1 cellular context compared by ENCODE assay signal in the genomic region with DNA sequence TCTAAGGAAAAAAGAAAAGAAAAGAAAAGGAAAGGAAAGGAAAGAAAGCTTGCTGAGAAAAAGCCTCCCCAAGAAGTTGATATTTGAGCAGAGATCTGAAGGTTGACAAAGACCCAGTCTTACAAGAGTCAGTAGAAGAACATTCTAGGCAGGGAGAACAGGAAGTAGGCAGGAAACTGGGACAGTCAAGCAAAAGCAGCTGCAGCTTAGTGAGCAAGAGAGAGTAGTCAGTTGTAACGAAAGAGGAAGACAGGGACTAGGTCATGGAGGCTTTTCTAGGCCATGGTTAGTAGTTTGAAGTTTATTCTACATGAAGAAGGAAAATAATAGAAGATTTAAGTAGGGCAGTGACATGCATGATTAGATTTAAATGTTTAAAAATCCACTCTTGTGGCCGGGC.
TF ChIP-seq lines count a peak whose summit lies in the region.

No MANE protein-coding gene starts in this region.

TF ChIP-seq in WTC11, 78 proteins besides CTCF, POLR2A, EP300 and RAD21 (continued from another document):
- TF ChIP-seq CDX4 (CRISPR knock-in tag; IDR thresholded peaks at IDR 0.05; ENCODE audit: borderline replicate concordance) (no peak), GABPB1 (CRISPR knock-in tag; IDR thresholded peaks at IDR 0.05) (no peak), JUN (CRISPR knock-in tag; IDR thresholded peaks at IDR 0.05) (no peak), ATF1 (CRISPR knock-in tag; IDR thresholded peaks at IDR 0.05) (no peak), USF1 (CRISPR knock-in tag; IDR thresholded peaks at IDR 0.05) (no peak), ZNF671 (CRISPR knock-in tag; IDR thresholded peaks at IDR 0.05) (no peak), SMAD3 (CRISPR knock-in tag; IDR thresholded peaks at IDR 0.05; ENCODE audit: borderline replicate concordance) (no peak), ESRRA (CRISPR knock-in tag; IDR thresholded peaks at IDR 0.05; ENCODE audit: borderline replicate concordance) (no peak), GTF2I (CRISPR knock-in tag; conservative IDR thresholded peaks at IDR 0.05) (no peak), CBFB (CRISPR knock-in tag; IDR thresholded peaks at IDR 0.05; ENCODE audit: low read depth) (no peak)
- TF ChIP-seq, protein P1, sequence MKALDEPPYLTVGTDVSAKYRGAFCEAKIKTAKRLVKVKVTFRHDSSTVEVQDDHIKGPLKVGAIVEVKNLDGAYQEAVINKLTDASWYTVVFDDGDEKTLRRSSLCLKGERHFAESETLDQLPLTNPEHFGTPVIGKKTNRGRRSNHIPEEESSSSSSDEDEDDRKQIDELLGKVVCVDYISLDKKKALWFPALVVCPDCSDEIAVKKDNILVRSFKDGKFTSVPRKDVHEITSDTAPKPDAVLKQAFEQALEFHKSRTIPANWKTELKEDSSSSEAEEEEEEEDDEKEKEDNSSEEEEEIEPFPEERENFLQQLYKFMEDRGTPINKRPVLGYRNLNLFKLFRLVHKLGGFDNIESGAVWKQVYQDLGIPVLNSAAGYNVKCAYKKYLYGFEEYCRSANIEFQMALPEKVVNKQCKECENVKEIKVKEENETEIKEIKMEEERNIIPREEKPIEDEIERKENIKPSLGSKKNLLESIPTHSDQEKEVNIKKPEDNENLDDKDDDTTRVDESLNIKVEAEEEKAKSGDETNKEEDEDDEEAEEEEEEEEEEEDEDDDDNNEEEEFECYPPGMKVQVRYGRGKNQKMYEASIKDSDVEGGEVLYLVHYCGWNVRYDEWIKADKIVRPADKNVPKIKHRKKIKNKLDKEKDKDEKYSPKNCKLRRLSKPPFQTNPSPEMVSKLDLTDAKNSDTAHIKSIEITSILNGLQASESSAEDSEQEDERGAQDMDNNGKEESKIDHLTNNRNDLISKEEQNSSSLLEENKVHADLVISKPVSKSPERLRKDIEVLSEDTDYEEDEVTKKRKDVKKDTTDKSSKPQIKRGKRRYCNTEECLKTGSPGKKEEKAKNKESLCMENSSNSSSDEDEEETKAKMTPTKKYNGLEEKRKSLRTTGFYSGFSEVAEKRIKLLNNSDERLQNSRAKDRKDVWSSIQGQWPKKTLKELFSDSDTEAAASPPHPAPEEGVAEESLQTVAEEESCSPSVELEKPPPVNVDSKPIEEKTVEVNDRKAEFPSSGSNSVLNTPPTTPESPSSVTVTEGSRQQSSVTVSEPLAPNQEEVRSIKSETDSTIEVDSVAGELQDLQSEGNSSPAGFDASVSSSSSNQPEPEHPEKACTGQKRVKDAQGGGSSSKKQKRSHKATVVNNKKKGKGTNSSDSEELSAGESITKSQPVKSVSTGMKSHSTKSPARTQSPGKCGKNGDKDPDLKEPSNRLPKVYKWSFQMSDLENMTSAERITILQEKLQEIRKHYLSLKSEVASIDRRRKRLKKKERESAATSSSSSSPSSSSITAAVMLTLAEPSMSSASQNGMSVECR (CRISPR knock-in tag; IDR thresholded peaks at IDR 0.05; ENCODE audit: borderline replicate concordance): no peak
- TF ChIP-seq, protein P2, sequence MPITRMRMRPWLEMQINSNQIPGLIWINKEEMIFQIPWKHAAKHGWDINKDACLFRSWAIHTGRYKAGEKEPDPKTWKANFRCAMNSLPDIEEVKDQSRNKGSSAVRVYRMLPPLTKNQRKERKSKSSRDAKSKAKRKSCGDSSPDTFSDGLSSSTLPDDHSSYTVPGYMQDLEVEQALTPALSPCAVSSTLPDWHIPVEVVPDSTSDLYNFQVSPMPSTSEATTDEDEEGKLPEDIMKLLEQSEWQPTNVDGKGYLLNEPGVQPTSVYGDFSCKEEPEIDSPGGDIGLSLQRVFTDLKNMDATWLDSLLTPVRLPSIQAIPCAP (CRISPR knock-in tag; IDR thresholded peaks at IDR 0.05): no peak
